Comparison of ENCODE assay signal across 10 cellular contexts in the genomic region with DNA sequence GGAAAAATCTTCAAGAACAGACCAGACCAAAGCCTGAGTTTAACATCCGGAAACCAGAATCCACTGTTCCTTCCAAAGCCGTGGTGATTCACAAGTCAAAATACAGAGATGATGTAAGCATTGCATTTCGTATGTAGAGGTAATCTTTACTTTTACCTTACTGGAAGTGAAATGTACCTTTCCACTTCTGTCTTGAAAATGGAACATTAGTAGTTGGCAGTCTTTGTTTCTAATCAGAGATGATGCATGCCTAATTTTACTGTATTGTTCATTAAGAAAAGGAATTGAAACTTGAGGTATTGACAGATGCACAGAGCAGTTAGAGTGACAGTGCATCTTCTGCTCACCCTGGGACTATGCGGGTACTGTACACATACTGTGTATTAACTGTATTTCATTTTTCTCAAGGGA. TPM values are rescaled to one million over a fixed set of nuclear protein-coding genes. Genes with fewer than 3 reads are reported as not detected.
DNase-seq lines count a peak whose midpoint lies in the region; ATAC-seq lines count a peak whose summit lies in the region.
"Had no signal": no experiment of that assay in that cellular context is flagged by ENCODE, and none has a peak within 500 bp of the region (broad histone marks: within the 10 kb centered on the region; RNA-seq: fewer than 3 reads in every experiment).

No MANE protein-coding gene starts in this region.

- CTCF ChIA-PET in activated CD4-positive, alpha-beta T cell treated with anti-CD3 and anti-CD28 coated beads for 36 hours (lab: Charles Lee), result no interaction called here

- peak; percentile 89 for ATAC-seq in activated CD4-positive, alpha-beta T cell treated with anti-CD3 and anti-CD28 coated beads for 36 hours
- peak; percentile 94 for ATAC-seq in HG03521 (IDR thresholded peaks at IDR 0.05; ENCODE audit: unreplicated experiment)
- ATAC-seq in stimulated activated effector memory CD8-positive, alpha-beta T cell treated with anti-CD3 and anti-CD28 coated beads, Interleukin-12 subunit alpha, Interleukin-12 subunit beta, amount 100 ng/mL, for 72 hours, result peak; percentile 88
- no peak for ATAC-seq in left cardiac atrium

- H3K27ac Mint-ChIP-seq in activated CD4-positive, alpha-beta T cell treated with anti-CD3 and anti-CD28 coated beads for 36 hours, result peak overlapping the region; percentile 20
- H3K27ac Mint-ChIP-seq in stimulated activated effector memory CD8-positive, alpha-beta T cell treated with anti-CD3 and anti-CD28 coated beads, Interleukin-12 subunit alpha, Interleukin-12 subunit beta, amount 100 ng/mL, for 72 hours, result peak overlapping the region; percentile 50

- no peak overlapping the region for H3K4me3 Mint-ChIP-seq in activated CD4-positive, alpha-beta T cell treated with anti-CD3 and anti-CD28 coated beads for 36 hours
- no peak overlapping the region for H3K4me3 Mint-ChIP-seq in stimulated activated effector memory CD8-positive, alpha-beta T cell treated with anti-CD3 and anti-CD28 coated beads, Interleukin-12 subunit alpha, Interleukin-12 subunit beta, amount 100 ng/mL, for 72 hours

- H3K36me3 Mint-ChIP-seq in activated CD4-positive, alpha-beta T cell treated with anti-CD3 and anti-CD28 coated beads for 36 hours (ENCODE audit: low read depth), result peaks cover 42% of the 10 kb centered on the region
- peaks cover 41% of the 10 kb centered on the region for H3K36me3 Mint-ChIP-seq in stimulated activated effector memory CD8-positive, alpha-beta T cell treated with anti-CD3 and anti-CD28 coated beads, Interleukin-12 subunit alpha, Interleukin-12 subunit beta, amount 100 ng/mL, for 72 hours

- no peak overlapping the region for H3K27ac ChIP-seq in caudate nucleus (ENCODE audit: low read depth, low read length)
- H3K27ac ChIP-seq: WERI-Rb-1 had no signal

- H3K9me3 Mint-ChIP-seq in activated CD4-positive, alpha-beta T cell treated with anti-CD3 and anti-CD28 coated beads for 36 hours (ENCODE audit: low read depth), result no peaks in the 10 kb centered on the region
- no peaks in the 10 kb centered on the region for H3K9me3 Mint-ChIP-seq in stimulated activated effector memory CD8-positive, alpha-beta T cell treated with anti-CD3 and anti-CD28 coated beads, Interleukin-12 subunit alpha, Interleukin-12 subunit beta, amount 100 ng/mL, for 72 hours

- H3K27me3 Mint-ChIP-seq in activated CD4-positive, alpha-beta T cell treated with anti-CD3 and anti-CD28 coated beads for 36 hours, result no peaks in the 10 kb centered on the region

- H3K4me1 Mint-ChIP-seq in activated CD4-positive, alpha-beta T cell treated with anti-CD3 and anti-CD28 coated beads for 36 hours, result peaks cover 26% of the 10 kb centered on the region
- H3K4me1 Mint-ChIP-seq in stimulated activated effector memory CD8-positive, alpha-beta T cell treated with anti-CD3 and anti-CD28 coated beads, Interleukin-12 subunit alpha, Interleukin-12 subunit beta, amount 100 ng/mL, for 72 hours, result peaks cover 20% of the 10 kb centered on the region

- POLR2A ChIA-PET in activated CD4-positive, alpha-beta T cell treated with anti-CD3 and anti-CD28 coated beads for 36 hours (lab: Charles Lee), result no interaction called here

- intact Hi-C loops in activated CD4-positive, alpha-beta T cell treated with anti-CD3 and anti-CD28 coated beads for 36 hours (cut with DNase I, micrococcal nuclease), result loop anchor here in 1 of 2 experiments (10.0 kb wide), 1 partner anchor 760 kb away; no protein-coding TSS in a partner anchor
- intact Hi-C loops in left cardiac atrium (cut with DNase I), result loop anchor here in 1 of 2 donors (10.0 kb wide), 1 partner anchor 80 kb away; no protein-coding TSS in a partner anchor

- peak; percentile 33 for DNase-seq in activated CD4-positive, alpha-beta T cell treated with anti-CD3 and anti-CD28 coated beads for 36 hours
- no peak for DNase-seq in activated CD4-positive, alpha-beta T cell treated with anti-CD3 and anti-CD28 coated beads, Interleukin-2, amount 50 U/mL, for 48 hours
- DNase-seq in HCEC 1CT (peak; percentile 22), caudate nucleus (lab: John Stamatoyannopoulos, UW) (no peak), left cardiac atrium (no peak), UCSD-AML1 (lab: John Stamatoyannopoulos, UW; ENCODE audit: unreplicated experiment) (no peak)
- DNase-seq in stimulated activated effector memory CD8-positive, alpha-beta T cell treated with anti-CD3 and anti-CD28 coated beads, Interleukin-12 subunit alpha, Interleukin-12 subunit beta, amount 100 ng/mL, for 72 hours (ENCODE audit: low spot score in 2 of 2), result no peak
- DNase-seq: NCI-H2171, WERI-Rb-1 had no signal

RNA-seq across cellular contexts. Expression of a gene that starts 34.6 kb away (rescaled TPM):
- 1 to 10 TPM; 5.8 to 7.3 TPM for total RNA-seq in activated CD4-positive, alpha-beta T cell treated with anti-CD3 and anti-CD28 coated beads for 36 hours
- total RNA-seq in left cardiac atrium, result 10 to 100 TPM; 19.2 to 19.5 TPM

Comparison
In these comparisons a context has a peak if more than half of its experiments do, and no peak if none do; other contexts are left out.
1. DNase-seq: peak in activated CD4-positive, alpha-beta T cell treated with anti-CD3 and anti-CD28 coated beads for 36 hours (single experiment) and HCEC 1CT (single experiment); none in activated CD4-positive, alpha-beta T cell treated with anti-CD3 and anti-CD28 coated beads, Interleukin-2, amount 50 U/mL, for 48 hours (0 of 2), stimulated activated effector memory CD8-positive, alpha-beta T cell treated with anti-CD3 and anti-CD28 coated beads, Interleukin-12 subunit alpha, Interleukin-12 subunit beta, amount 100 ng/mL, for 72 hours (0 of 2), caudate nucleus (0 of 61), left cardiac atrium (single experiment) and UCSD-AML1 (single experiment).
2. ATAC-seq: peak in activated CD4-positive, alpha-beta T cell treated with anti-CD3 and anti-CD28 coated beads for 36 hours (single experiment), HG03521 (single experiment) and stimulated activated effector memory CD8-positive, alpha-beta T cell treated with anti-CD3 and anti-CD28 coated beads, Interleukin-12 subunit alpha, Interleukin-12 subunit beta, amount 100 ng/mL, for 72 hours (single experiment); none in left cardiac atrium (0 of 2).